ENCODE assay signal across 8 cellular contexts in the genomic region with DNA sequence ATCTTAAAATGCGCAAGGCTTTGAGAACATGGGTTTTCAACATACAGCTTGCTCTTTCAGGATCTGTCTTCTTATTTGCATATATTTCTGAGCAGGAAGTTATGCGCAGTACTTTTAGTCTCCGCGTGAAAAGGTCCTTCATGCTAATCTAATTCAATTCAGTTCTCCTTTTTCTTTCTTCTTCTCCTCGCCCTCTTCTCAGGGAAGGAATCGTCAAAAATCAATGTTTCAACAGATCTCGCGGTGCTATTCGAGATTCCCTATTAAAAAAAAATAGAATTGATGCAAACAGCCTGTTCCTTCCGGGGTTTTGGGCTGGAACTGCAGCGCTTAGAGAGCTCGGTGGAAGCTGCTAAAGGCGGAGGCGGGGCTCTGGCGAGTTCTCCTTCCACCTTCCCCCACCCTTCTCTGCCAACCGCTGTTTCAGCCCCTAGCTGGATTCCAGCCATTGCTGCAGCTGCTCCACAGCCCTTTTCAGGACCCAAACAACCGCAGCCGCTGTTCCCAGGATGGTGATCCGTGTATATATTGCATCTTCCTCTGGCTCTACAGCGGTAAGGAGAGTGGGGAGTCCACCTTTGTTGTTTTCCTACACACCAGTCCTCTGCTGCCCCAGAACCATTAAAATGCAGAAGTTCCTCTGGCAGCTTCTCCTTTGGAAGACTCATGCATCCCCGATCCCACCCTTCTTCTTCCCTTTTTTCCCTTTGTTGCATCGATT. TPM values are rescaled to one million over a fixed set of nuclear protein-coding genes. Genes with fewer than 3 reads are reported as not detected.
A peak's percentile ranks its signal among the peaks of the same experiment; 100 is the strongest.
DNase-seq lines count a peak whose midpoint lies in the region; ATAC-seq and TF ChIP-seq lines count a peak whose summit lies in the region.

A gene with protein sequence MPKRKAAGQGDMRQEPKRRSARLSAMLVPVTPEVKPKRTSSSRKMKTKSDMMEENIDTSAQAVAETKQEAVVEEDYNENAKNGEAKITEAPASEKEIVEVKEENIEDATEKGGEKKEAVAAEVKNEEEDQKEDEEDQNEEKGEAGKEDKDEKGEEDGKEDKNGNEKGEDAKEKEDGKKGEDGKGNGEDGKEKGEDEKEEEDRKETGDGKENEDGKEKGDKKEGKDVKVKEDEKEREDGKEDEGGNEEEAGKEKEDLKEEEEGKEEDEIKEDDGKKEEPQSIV (minus strand): TSS at position 222 of the 721 bp plus-strand sequence. CDS start 80,364 bp downstream, outside the sequence.
A gene (plus strand): TSS at position 411 of the 721 bp plus-strand sequence. CDS start 99 bp downstream, at position 510.

- no peaks in the 10 kb centered on the region for H3K36me3 ChIP-seq in esophagus muscularis mucosa
- no peaks in the 10 kb centered on the region for H3K36me3 ChIP-seq in muscle layer of colon (ENCODE audit: insufficient read depth, low read length)

- in situ Hi-C loops in GM18951 (cut with MboI; ENCODE audit: low sequenced_read_pairs, unreplicated experiment), result no loop called here

- no peaks in the 10 kb centered on the region for H3K27me3 Mint-ChIP-seq in activated T-cell treated with anti-CD3 and anti-CD28 coated beads, Interleukin-2, amount 50 U/mL, for 4 hours (ENCODE audit: low read depth)

- peak within 1 kb of the TSS; percentile 59 for H3K9ac ChIP-seq in muscle layer of colon (ENCODE audit: low read length)

- TF ChIP-seq POLR2A in GM18951 (IDR thresholded peaks at IDR 0.05; ENCODE audit: extremely low read depth, insufficient read depth, insufficient read length) (peak; percentile 60), esophagus muscularis mucosa (IDR thresholded peaks at IDR 0.05; ENCODE audit: low read depth) (no peak)

- no peaks in the 10 kb centered on the region for H3K9me3 ChIP-seq in esophagus muscularis mucosa
- no peaks in the 10 kb centered on the region for H3K9me3 ChIP-seq in muscle layer of colon (ENCODE audit: low read length)

- 24% methylated on average over 22 of the region's 22 CpGs for WGBS in esophagus muscularis mucosa

- DNase-seq in AG10803 (ENCODE audit: low read depth) (peak; percentile 88), OCI-M1 (lab: John Stamatoyannopoulos, UW) (peak; percentile 89), esophagus muscularis mucosa (ENCODE audit: extremely low spot score) (peak; percentile 92)
- peak; percentile 54 for DNase-seq in activated T-cell treated with anti-CD3 and anti-CD28 coated beads, Interleukin-2, amount 50 U/mL, for 4 hours
- peak; percentile 38 for DNase-seq in stimulated activated CD8-positive, alpha-beta memory T cell treated with anti-CD3 and anti-CD28 coated beads, Interleukin-7, amount 100 ng/mL, for 24 hours (ENCODE audit: low read depth)

- peaks cover 4% of the 10 kb centered on the region for H3K36me3 Mint-ChIP-seq in activated T-cell treated with anti-CD3 and anti-CD28 coated beads, Interleukin-2, amount 50 U/mL, for 4 hours (ENCODE audit: insufficient read depth)

- H3K4me1 Mint-ChIP-seq in activated T-cell treated with anti-CD3 and anti-CD28 coated beads, Interleukin-2, amount 50 U/mL, for 4 hours (ENCODE audit: low read depth), result peaks cover 50% of the 10 kb centered on the region

- H3K27ac ChIP-seq in esophagus muscularis mucosa (replicated peaks in 1 of 4) (peak within 1 kb of the TSS; percentile 82 to 85 (median 82)), muscle layer of colon (ENCODE audit: low read depth, low read length) (peak within 1 kb of the TSS; percentile 69)

- peak within 1 kb of the TSS; percentile 80 for H3K4me3 ChIP-seq in AG10803 (ENCODE audit: low read length)
- peak within 1 kb of the TSS; percentile 58 to 73 (median 64) for H3K4me3 ChIP-seq in esophagus muscularis mucosa
- peak within 1 kb of the TSS; percentile 34 to 78 for H3K4me3 ChIP-seq in muscle layer of colon (ENCODE audit: low read depth in 1 of 2, low read length in 2 of 2)

- peak within 1 kb of the TSS; percentile 95 for H3K4me3 Mint-ChIP-seq in activated T-cell treated with anti-CD3 and anti-CD28 coated beads, Interleukin-2, amount 50 U/mL, for 4 hours

- intact Hi-C loops in esophagus muscularis mucosa (cut with DNase I), result loop anchor here (5.0 kb wide), 1 partner anchor 60 kb away; no protein-coding TSS in a partner anchor

- H3K27me3 ChIP-seq in esophagus muscularis mucosa (no peaks in the 10 kb centered on the region), muscle layer of colon (ENCODE audit: control insufficient read depth in 1 of 2, insufficient read depth in 2 of 2, low read length in 2 of 2) (no peaks in the 10 kb centered on the region)

- no peaks in the 10 kb centered on the region for H3K9me3 Mint-ChIP-seq in activated T-cell treated with anti-CD3 and anti-CD28 coated beads, Interleukin-2, amount 50 U/mL, for 4 hours

- peak; percentile 98 for ATAC-seq in HG03196 (IDR thresholded peaks at IDR 0.05; ENCODE audit: unreplicated experiment)
- ATAC-seq in activated T-cell treated with anti-CD3 and anti-CD28 coated beads, Interleukin-2, amount 50 U/mL, for 4 hours, result peak; percentile 96 to 97

- no peak for TF ChIP-seq CTCF in AG10803 (conservative IDR thresholded peaks at IDR 0.05; ENCODE audit: low read length)
- no peak for TF ChIP-seq CTCF in esophagus muscularis mucosa (IDR thresholded peaks at IDR 0.05)

- H3K4me1 ChIP-seq in esophagus muscularis mucosa, result peaks cover 0 to 16% (median 11%) of the 10 kb centered on the region in 4 donors
- peaks cover 4% of the 10 kb centered on the region for H3K4me1 ChIP-seq in muscle layer of colon (ENCODE audit: insufficient read depth, low read length)

- no peak for TF ChIP-seq EP300 in esophagus muscularis mucosa (IDR thresholded peaks at IDR 0.05)

RNA-seq across cellular contexts. Expression of the first gene that starts in this region (rescaled TPM):
- total RNA-seq in activated T-cell treated with anti-CD3 and anti-CD28 coated beads, Interleukin-2, amount 50 U/mL, for 4 hours, result 1 to 10 TPM; 1.3 to 2.8 (median 2.0) TPM
- total RNA-seq in esophagus muscularis mucosa, result 10 to 100 TPM in 1 of 4 donors, 1 to 10 TPM in 3; 2.1 to 16.2 (median 3.2) TPM

RNA-seq across cellular contexts. Expression of the second gene that starts in this region (rescaled TPM):
- 10 to 100 TPM; 14.0 to 17.4 (median 14.2) TPM for total RNA-seq in activated T-cell treated with anti-CD3 and anti-CD28 coated beads, Interleukin-2, amount 50 U/mL, for 4 hours
- total RNA-seq in esophagus muscularis mucosa, result 100 to 1,000 TPM; 251 to 338 (median 290) TPM

Comparison
In these comparisons a context has a peak if more than half of its experiments do, and no peak if none do; other contexts are left out.
1. Peak in every context shown above with its lines: DNase-seq, ATAC-seq, H3K4me3 ChIP-seq and H3K27ac ChIP-seq.
2. RNA of the second gene that starts in this region (total RNA-seq): 251 to 338 TPM in esophagus muscularis mucosa; 14.0 to 17.4 TPM in activated T-cell treated with anti-CD3 and anti-CD28 coated beads, Interleukin-2, amount 50 U/mL, for 4 hours; every median in the first group is over 10 times any median in the second.
3. DNase-seq: peak in every context shown above with its lines; median percentile 92 in esophagus muscularis mucosa; 89 in OCI-M1; 88 in AG10803; 54 in activated T-cell treated with anti-CD3 and anti-CD28 coated beads, Interleukin-2, amount 50 U/mL, for 4 hours; 38 in stimulated activated CD8-positive, alpha-beta memory T cell treated with anti-CD3 and anti-CD28 coated beads, Interleukin-7, amount 100 ng/mL, for 24 hours.